8 cellular contexts compared by ENCODE assay signal in the genomic region with DNA sequence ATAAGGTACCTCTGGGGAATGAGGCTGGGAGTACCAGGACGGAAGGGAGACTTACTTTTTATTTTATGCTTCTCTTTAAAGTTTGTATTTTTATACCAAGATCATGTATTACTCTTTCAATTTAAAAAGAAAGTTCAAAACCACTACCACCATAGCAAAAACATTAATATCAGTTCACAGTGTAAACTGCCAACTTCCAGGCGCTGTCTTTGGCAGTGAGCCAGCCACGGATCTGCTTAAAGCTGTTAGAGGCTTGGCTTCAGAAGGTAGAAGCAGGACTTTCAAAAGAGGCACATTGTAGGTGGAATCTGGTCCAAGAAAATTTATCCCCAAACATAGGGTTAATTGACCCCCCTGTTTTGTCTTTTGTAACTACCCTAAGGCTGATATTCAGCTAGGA.
A peak's percentile ranks its signal among the peaks of the same experiment; 100 is the strongest.
DNase-seq lines count a peak whose midpoint lies in the region; ATAC-seq and TF ChIP-seq lines count a peak whose summit lies in the region.

No MANE protein-coding gene starts in this region.

- DNase-seq in NCI-H748 (lab: John Stamatoyannopoulos, UW; ENCODE audit: unreplicated experiment) (peak; percentile 43), NCI-H748 treated with DMSO at 0.1 percent for 48 hours (lab: John Stamatoyannopoulos, UW) (no peak), NCI-H774 (lab: John Stamatoyannopoulos, UW) (peak; percentile 3), fibroblast of the aortic adventitia (ENCODE audit: low read depth) (peak; percentile 50), testis (peak; percentile 56)
- DNase-seq in stimulated activated naive CD4-positive, alpha-beta T cell (lab: John Stamatoyannopoulos, UW) = no peak

- H3K27me3 ChIP-seq in testis = no peaks in the 10 kb centered on the region

- H3K4me3 ChIP-seq in fibroblast of the aortic adventitia (ENCODE audit: low read depth, low read length) = no peak overlapping the region
- no peak overlapping the region for H3K4me3 ChIP-seq in testis

- no peak for TF ChIP-seq CTCF in fibroblast of the aortic adventitia (IDR thresholded peaks at IDR 0.05; ENCODE audit: insufficient read depth, low read length)
- TF ChIP-seq CTCF in testis (IDR thresholded peaks at IDR 0.05) = no peak

- intact Hi-C loops in testis (cut with DNase I; ENCODE audit: low total_unique reads) = no loop called here

- no peaks in the 10 kb centered on the region for H3K36me3 ChIP-seq in testis (ENCODE audit: low read depth, missing control alignments)

- no peaks in the 10 kb centered on the region for H3K9me3 ChIP-seq in testis

- no peaks in the 10 kb centered on the region for H3K4me1 ChIP-seq in testis

- WGBS in testis, 2 donors = 1 to 18% methylated on average over 3 of the region's 3 CpGs

- no peak overlapping the region for H3K27ac ChIP-seq in testis

- no peak for ATAC-seq in HG02642 (IDR thresholded peaks at IDR 0.05; ENCODE audit: poor library complexity, unreplicated experiment)
- ATAC-seq in GM19351 (IDR thresholded peaks at IDR 0.05; ENCODE audit: unreplicated experiment) = no peak

- no peak for TF ChIP-seq POLR2A in testis (IDR thresholded peaks at IDR 0.05)

Comparison
In these comparisons a context has a peak if more than half of its experiments do, and no peak if none do; other contexts are left out.
1. DNase-seq: peak in NCI-H748 (single experiment), NCI-H774 (single experiment), fibroblast of the aortic adventitia (single experiment) and testis (single experiment); none in NCI-H748 treated with DMSO at 0.1 percent for 48 hours (single experiment) and stimulated activated naive CD4-positive, alpha-beta T cell (0 of 6).